18 cellular contexts compared by ENCODE assay signal in the genomic region with DNA sequence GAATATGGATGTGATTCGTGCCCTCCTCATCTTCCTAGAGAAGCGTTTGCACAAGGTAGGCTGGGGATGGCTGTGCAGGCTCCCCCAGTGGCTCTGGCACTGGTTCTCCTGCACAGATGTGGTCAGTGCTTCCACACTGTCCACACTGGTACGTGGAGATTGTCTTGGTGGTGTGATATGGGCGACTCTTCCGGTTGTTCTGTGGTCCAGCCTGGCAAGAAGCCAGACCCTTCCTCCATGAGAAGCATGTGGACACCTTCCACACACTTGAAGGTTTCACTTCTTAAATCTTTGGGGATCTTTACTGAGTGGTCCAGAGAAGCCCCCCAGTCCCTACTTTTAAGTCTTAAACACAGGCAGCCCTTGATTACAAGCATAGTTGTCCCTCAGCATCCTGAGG. TPM values are rescaled to one million over a fixed set of nuclear protein-coding genes. Genes with fewer than 3 reads are reported as not detected.
DNase-seq lines count a peak whose midpoint lies in the region; ATAC-seq and TF ChIP-seq lines count a peak whose summit lies in the region.
"Had no signal": no experiment of that assay in that cellular context is flagged by ENCODE, and none has a peak within 500 bp of the region (broad histone marks: within the 10 kb centered on the region; RNA-seq: fewer than 3 reads in every experiment).

No MANE protein-coding gene starts in this region.

- ATAC-seq in activated naive CD8-positive, alpha-beta T cell treated with anti-CD3 and anti-CD28 coated beads, Interleukin-2, amount 50 U/mL, for 24 hours = no peak
- ATAC-seq: WTC11 had no signal

- peak overlapping the region; percentile 19 to 86 (median 55) for H3K4me3 Mint-ChIP-seq in CD8-positive, alpha-beta memory T cell
- peak overlapping the region; percentile 99 for H3K4me3 Mint-ChIP-seq in activated naive CD8-positive, alpha-beta T cell treated with anti-CD3 and anti-CD28 coated beads, Interleukin-2, amount 50 U/mL, for 24 hours
- peak overlapping the region; percentile 96 to 98 (median 96) for H3K4me3 Mint-ChIP-seq in nephron
- H3K4me3 Mint-ChIP-seq: WTC11 had no signal

- DNase-seq in CD8-positive, alpha-beta memory T cell = no peak
- DNase-seq in activated naive CD8-positive, alpha-beta T cell treated with anti-CD3 and anti-CD28 coated beads, Interleukin-2, amount 50 U/mL, for 24 hours = no peak
- DNase-seq in SIG-M5 treated with dmso at 0.1 percent for 504 hours (lab: John Stamatoyannopoulos, UW; ENCODE audit: unreplicated experiment) (no peak), COLO668 (lab: John Stamatoyannopoulos, UW; ENCODE audit: unreplicated experiment) (no peak)
- DNase-seq in stimulated activated naive CD4-positive, alpha-beta T cell treated with Interleukin-2 at 50 U/mL for 16 hours (lab: John Stamatoyannopoulos, UW) = no peak
- DNase-seq: foreskin melanocyte; GDM1; midbrain; NCI-H1048; NCI-H2171 treated with DMSO at 0.1 percent for 48 hours; NK-92 treated with Interleukin-12 subunit alpha and Interleukin-12 subunit beta, amount 100 ng/mL, for 24 hours; stimulated activated CD4-positive, alpha-beta T cell treated with anti-CD3 and anti-CD28 coated beads, Interleukin-2, amount 100 ng/mL, for 48 hours had no signal

- H3K4me1 Mint-ChIP-seq in CD8-positive, alpha-beta memory T cell = peaks cover 16 to 37% (median 25%) of the 10 kb centered on the region in 3 donors
- peaks cover 28% of the 10 kb centered on the region for H3K4me1 Mint-ChIP-seq in activated naive CD8-positive, alpha-beta T cell treated with anti-CD3 and anti-CD28 coated beads, Interleukin-2, amount 50 U/mL, for 24 hours
- H3K4me1 Mint-ChIP-seq in nephron = peaks cover 18% of the 10 kb centered on the region

- peaks cover 0 to 8% of the 10 kb centered on the region in 2 donors for H3K27me3 Mint-ChIP-seq in CD8-positive, alpha-beta memory T cell
- no peaks in the 10 kb centered on the region for H3K27me3 Mint-ChIP-seq in activated naive CD8-positive, alpha-beta T cell treated with anti-CD3 and anti-CD28 coated beads, Interleukin-2, amount 50 U/mL, for 24 hours
- H3K27me3 Mint-ChIP-seq in nephron (ENCODE audit: low read depth) = no peaks in the 10 kb centered on the region

- CTCF ChIA-PET in CD8-positive, alpha-beta memory T cell (lab: Charles Lee) = interaction anchor here (1.0 kb wide), 1 partner anchor 24 kb away, joined by 4 read pairs; no protein-coding TSS in a partner anchor

- H3K27ac Mint-ChIP-seq in CD8-positive, alpha-beta memory T cell = peak overlapping the region in 7 of 8 donors; percentile 40 to 100 (median 77)
- H3K27ac Mint-ChIP-seq in activated naive CD8-positive, alpha-beta T cell treated with anti-CD3 and anti-CD28 coated beads, Interleukin-2, amount 50 U/mL, for 24 hours = peak overlapping the region; percentile 81
- peak overlapping the region in 1 of 3 experiments; percentile 81 for H3K27ac Mint-ChIP-seq in nephron
- H3K27ac Mint-ChIP-seq: WTC11 had no signal

- H3K9me3 ChIP-seq in BLaER1 treated with 17β-estradiol and CSF1 and Interleukin-3, amounts not matched to agents 10 nM and 100 nM (replicated peaks in 1 of 11) = no peaks in the 10 kb centered on the region
- H3K9me3 ChIP-seq in CD8-positive, alpha-beta memory T cell (ENCODE audit: low read length) = no peaks in the 10 kb centered on the region
- H3K9me3 ChIP-seq: SJSA1, vagina had no signal

- no peak overlapping the region for H3K4me3 ChIP-seq in BLaER1 treated with 17β-estradiol and CSF1 and Interleukin-3, amounts not matched to agents 10 nM and 100 nM
- no peak overlapping the region for H3K4me3 ChIP-seq in CD8-positive, alpha-beta memory T cell (ENCODE audit: low read length)
- H3K4me3 ChIP-seq: SJSA1, vagina had no signal

- H3K27me3 ChIP-seq in BLaER1 treated with 17β-estradiol and CSF1 and Interleukin-3, amounts not matched to agents 10 nM and 100 nM = no peaks in the 10 kb centered on the region
- H3K27me3 ChIP-seq in CD8-positive, alpha-beta memory T cell (ENCODE audit: insufficient read depth, low read length, poor library complexity, severe bottlenecking) = no peaks in the 10 kb centered on the region
- H3K27me3 ChIP-seq: SJSA1, vagina had no signal

- peak overlapping the region; percentile 90 to 100 (median 99); a peak in 17 of 22 replicates for H3K4me2 ChIP-seq in BLaER1 treated with 17β-estradiol and CSF1 and Interleukin-3, amounts not matched to agents 10 nM and 100 nM

- no peak for TF ChIP-seq CTCF in nephron (IDR thresholded peaks at IDR 0.05; ENCODE audit: unreplicated experiment in 3 of 3)

- H4K20me1 ChIP-seq in BLaER1 treated with 17β-estradiol and CSF1 and Interleukin-3, amounts not matched to agents 10 nM and 100 nM = peaks cover 25 to 81% (median 54%) of the 10 kb centered on the region in 11 experiments; a peak in 19 of 22 replicates

- POLR2A ChIA-PET in CD8-positive, alpha-beta memory T cell (lab: Charles Lee) = no interaction called here

- peak overlapping the region; percentile 91 to 99 (median 98); a peak in 19 of 22 replicates for H3K9ac ChIP-seq in BLaER1 treated with 17β-estradiol and CSF1 and Interleukin-3, amounts not matched to agents 10 nM and 100 nM

- H3K4me1 ChIP-seq in BLaER1 treated with 17β-estradiol and CSF1 and Interleukin-3, amounts not matched to agents 10 nM and 100 nM = peaks cover 25 to 31% (median 27%) of the 10 kb centered on the region in 10 experiments
- peaks cover 22% of the 10 kb centered on the region for H3K4me1 ChIP-seq in CD8-positive, alpha-beta memory T cell (ENCODE audit: insufficient read depth, low read length)

- peak overlapping the region in 5 of 11 experiments; percentile 3 to 100 (median 98); a peak in 7 of 22 replicates for H3K27ac ChIP-seq in BLaER1 treated with 17β-estradiol and CSF1 and Interleukin-3, amounts not matched to agents 10 nM and 100 nM
- no peak overlapping the region for H3K27ac ChIP-seq in CD8-positive, alpha-beta memory T cell (ENCODE audit: low read depth, low read length)
- H3K27ac ChIP-seq: vagina had no signal

- peaks cover 0 to 85% (median 5%) of the 10 kb centered on the region in 3 donors for H3K36me3 Mint-ChIP-seq in CD8-positive, alpha-beta memory T cell
- peaks cover 51% of the 10 kb centered on the region for H3K36me3 Mint-ChIP-seq in activated naive CD8-positive, alpha-beta T cell treated with anti-CD3 and anti-CD28 coated beads, Interleukin-2, amount 50 U/mL, for 24 hours (ENCODE audit: low read depth)
- H3K36me3 Mint-ChIP-seq in nephron (ENCODE audit: low read depth) = peaks cover 47% of the 10 kb centered on the region

- peaks cover 0 to 3% (median 0%) of the 10 kb centered on the region in 5 donors for H3K9me3 Mint-ChIP-seq in CD8-positive, alpha-beta memory T cell
- H3K9me3 Mint-ChIP-seq in activated naive CD8-positive, alpha-beta T cell treated with anti-CD3 and anti-CD28 coated beads, Interleukin-2, amount 50 U/mL, for 24 hours = no peaks in the 10 kb centered on the region
- no peaks in the 10 kb centered on the region for H3K9me3 Mint-ChIP-seq in nephron
- H3K9me3 Mint-ChIP-seq: WTC11 had no signal

- H3K36me3 ChIP-seq in BLaER1 treated with 17β-estradiol and CSF1 and Interleukin-3, amounts not matched to agents 10 nM and 100 nM = peaks cover 63 to 72% (median 69%) of the 10 kb centered on the region in 11 experiments
- H3K36me3 ChIP-seq in CD8-positive, alpha-beta memory T cell (ENCODE audit: insufficient read depth, low read length) = peaks cover 54% of the 10 kb centered on the region

RNA-seq across cellular contexts. Expression of a gene that starts 3.8 kb away (rescaled TPM):
- 100 to 1,000 TPM; 137 to 139 TPM for total RNA-seq in CD8-positive, alpha-beta memory T cell
- 103 TPM for polyA plus RNA-seq in CD8-positive, alpha-beta memory T cell

RNA-seq across cellular contexts. Expression of a gene that starts 4.1 kb away (rescaled TPM):
- 10 to 100 TPM; 36.1 to 38.5 TPM for total RNA-seq in CD8-positive, alpha-beta memory T cell
- polyA plus RNA-seq in CD8-positive, alpha-beta memory T cell = 60.4 TPM

RNA-seq across cellular contexts. Expression of a gene that starts 18.4 kb away (rescaled TPM):
- not detected for total RNA-seq in CD8-positive, alpha-beta memory T cell
- polyA plus RNA-seq in CD8-positive, alpha-beta memory T cell = not detected
- total RNA-seq: pulmonary artery endothelial cell, SJSA1, vagina, WTC11 had no signal

RNA-seq across cellular contexts. Expression of a gene that starts 24.8 kb away (rescaled TPM):
- total RNA-seq in CD8-positive, alpha-beta memory T cell = 10 to 100 TPM; 13.6 to 14.8 TPM
- polyA plus RNA-seq in CD8-positive, alpha-beta memory T cell = 12.2 TPM

RNA-seq across cellular contexts. Expression of a gene that starts 25.5 kb away (rescaled TPM):
- 100 to 1,000 TPM; 235 to 237 TPM for total RNA-seq in CD8-positive, alpha-beta memory T cell
- 218 TPM for polyA plus RNA-seq in CD8-positive, alpha-beta memory T cell
